16 cellular contexts compared by ENCODE assay signal in the genomic region with DNA sequence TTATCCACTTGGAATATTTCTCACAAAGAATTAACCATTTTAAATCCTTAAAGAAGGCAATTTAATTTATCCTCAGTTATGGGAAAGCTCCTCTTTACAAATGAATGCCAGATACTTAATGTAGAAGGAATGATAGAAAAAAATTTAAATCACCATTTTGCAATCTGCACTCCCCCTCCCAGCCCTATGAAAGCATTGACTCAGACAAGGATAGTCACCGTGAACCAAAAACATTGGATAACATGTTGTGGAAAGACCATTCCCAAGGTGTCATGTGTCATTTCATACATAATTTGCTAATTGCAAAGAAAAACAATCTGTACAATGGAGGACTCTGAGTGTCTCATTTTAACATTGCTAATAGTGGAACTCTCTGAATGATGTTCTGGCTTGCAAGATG.
DNase-seq lines count a peak whose midpoint lies in the region; ATAC-seq and TF ChIP-seq lines count a peak whose summit lies in the region.
"Had no signal": no experiment of that assay in that cellular context is flagged by ENCODE, and none has a peak within 500 bp of the region (broad histone marks: within the 10 kb centered on the region; RNA-seq: fewer than 3 reads in every experiment).

No MANE protein-coding gene starts in this region.

- H3K36me3 ChIP-seq in GM23248 (ENCODE audit: low read depth), result no peaks in the 10 kb centered on the region
- H3K36me3 ChIP-seq in adipocyte (ENCODE audit: control insufficient read depth, insufficient read depth, low read length, severe bottlenecking), result no peaks in the 10 kb centered on the region
- H3K36me3 ChIP-seq: BLaER1 had no signal

- H3K4me1 ChIP-seq in GM23248 (ENCODE audit: insufficient read depth), result no peaks in the 10 kb centered on the region
- H3K4me1 ChIP-seq in adipocyte (ENCODE audit: control insufficient read depth, insufficient read depth, low read length), result peaks cover 6% of the 10 kb centered on the region
- H3K4me1 ChIP-seq: Caco-2 had no signal

- DNase-seq in GM23248 (peak; percentile 38), adipocyte (ENCODE audit: low read depth) (peak; percentile 40), fibroblast of mammary gland (ENCODE audit: low read depth) (peak; percentile 63), stromal cell of bone marrow (ENCODE audit: low read depth) (peak; percentile 58), NCI-H187 treated with DMSO at 0.1 percent for 48 hours (lab: John Stamatoyannopoulos, UW) (no peak)
- DNase-seq in activated naive CD4-positive, alpha-beta T cell treated with anti-CD3 and anti-CD28 coated beads, Interleukin-2, amount 50 U/mL, for 16 hours, result no peak
- DNase-seq: AML-193; Caco-2; CD8-positive, alpha-beta memory T cell; DND-41; GF-D8; H7 had no signal

- H3F3A ChIP-seq in GM23248 (ENCODE audit: insufficient read depth), result no peaks in the 10 kb centered on the region

- no peak for TF ChIP-seq CTCF in fibroblast of mammary gland (conservative IDR thresholded peaks at IDR 0.05; ENCODE audit: control insufficient read depth, insufficient read depth, low read depth, low read length)

- H3K4me3 ChIP-seq in GM23248 (no peak overlapping the region), adipocyte (ENCODE audit: low read length) (no peak overlapping the region), fibroblast of mammary gland (ENCODE audit: control insufficient read depth, low read depth, low read length) (no peak overlapping the region)
- H3K4me3 ChIP-seq: BLaER1, GM23338, K562 had no signal

- H3K4me2 ChIP-seq in GM23248 (ENCODE audit: unreplicated experiment), result no peak overlapping the region
- H3K4me2 ChIP-seq: BLaER1, GM23338 had no signal

- no peak overlapping the region for H3K27ac ChIP-seq in GM23248
- H3K27ac ChIP-seq: BLaER1 had no signal

- H3K9me3 ChIP-seq in GM23248 (ENCODE audit: low read depth) (no peaks in the 10 kb centered on the region), adipocyte (ENCODE audit: control insufficient read depth, low read length) (no peaks in the 10 kb centered on the region)
- H3K9me3 ChIP-seq: Caco-2 had no signal

- 65 to 67% methylated on average over 1 of the region's 1 CpG for WGBS in GM23248 (ENCODE audit: low coverage in 1 of 2, low lambda C conversion rate in 2 of 2, missing lambda C conversion rate in 2 of 2), 2 experiments

- in situ Hi-C loops in GM23248 (cut with MboI), result no loop called here

- no peaks in the 10 kb centered on the region for H3K79me2 ChIP-seq in GM23248 (ENCODE audit: insufficient read depth)

- H2AFZ ChIP-seq in GM23248, result no peak overlapping the region
- H2AFZ ChIP-seq: GM23338 had no signal

- no peaks in the 10 kb centered on the region for H4K20me1 ChIP-seq in GM23248 (ENCODE audit: insufficient read depth)
- H4K20me1 ChIP-seq: BLaER1 had no signal

- no peaks in the 10 kb centered on the region for H3K9me2 ChIP-seq in GM23248 (ENCODE audit: insufficient read depth)

- no peak overlapping the region for H3K9ac ChIP-seq in GM23248
- H3K9ac ChIP-seq in adipocyte (ENCODE audit: low read length), result no peak overlapping the region
- H3K9ac ChIP-seq: BLaER1 had no signal

- TF ChIP-seq POLR2A in GM18505 (IDR thresholded peaks at IDR 0.05; ENCODE audit: borderline replicate concordance, extremely low read depth, insufficient read depth, insufficient read length), result no peak

- H3K27me3 ChIP-seq in GM23248 (replicated peaks; ENCODE audit: insufficient read depth), result no peaks in the 10 kb centered on the region
- no peaks in the 10 kb centered on the region for H3K27me3 ChIP-seq in adipocyte (replicated peaks; ENCODE audit: control insufficient read depth, insufficient read depth, low read length)
- H3K27me3 ChIP-seq: BLaER1 had no signal

- ATAC-seq in GM18505 (IDR thresholded peaks at IDR 0.05; ENCODE audit: unreplicated experiment), result no peak
- ATAC-seq: GM23338, K562 had no signal

Comparison
In these comparisons a context has a peak if more than half of its experiments do, and no peak if none do; other contexts are left out.
1. DNase-seq: peak in GM23248 (single experiment), adipocyte (single experiment), fibroblast of mammary gland (single experiment) and stromal cell of bone marrow (single experiment); none in NCI-H187 treated with DMSO at 0.1 percent for 48 hours (single experiment) and activated naive CD4-positive, alpha-beta T cell treated with anti-CD3 and anti-CD28 coated beads, Interleukin-2, amount 50 U/mL, for 16 hours (single experiment).